ENCODE assay signal across 8 cellular contexts in genomic region chr16:58628845-58629680, GRCh38. TPM values are rescaled to one million over a fixed set of nuclear protein-coding genes. Genes with fewer than 3 reads are reported as not detected.
DNase-seq lines count a peak whose midpoint lies in the region; ATAC-seq, FAIRE-seq and TF ChIP-seq lines count a peak whose summit lies in the region.

No MANE protein-coding gene starts in this region.

- H3K27me3 ChIP-seq in K562 (ENCODE audit: control insufficient read depth in 2 of 2, insufficient read depth in 2 of 2, low read length in 2 of 2) (no peaks in the 10 kb centered on the region), iPS-20b (ENCODE audit: insufficient read depth, low read length) (no peaks in the 10 kb centered on the region), small intestine (ENCODE audit: control insufficient read depth in 2 of 2, insufficient read depth in 2 of 2, low read length in 2 of 2) (no peaks in the 10 kb centered on the region)

- peaks cover 25% of the 10 kb centered on the region for H4K20me1 ChIP-seq in K562 (replicated peaks; ENCODE audit: control insufficient read depth, insufficient read depth, low read length)

- H3K36me3 ChIP-seq in K562 (ENCODE audit: control insufficient read depth, insufficient read depth, low read length): peaks cover 33% of the 10 kb centered on the region; the same call in 2 of the 3 replicates
- peaks cover 11% of the 10 kb centered on the region for H3K36me3 ChIP-seq in iPS-20b (ENCODE audit: insufficient read depth, low read depth, low read length)
- H3K36me3 ChIP-seq in small intestine (ENCODE audit: control insufficient read depth in 2 of 2, insufficient read depth in 2 of 2, low read length in 2 of 2): peaks cover under 1 to 3% of the 10 kb centered on the region in 2 donors

- in situ Hi-C loops in K562 (cut with MboI): no loop called here

- no peak for TF ChIP-seq EP300 in K562 (IDR thresholded peaks at IDR 0.05; ENCODE audit: low read length)

- TF ChIP-seq RAD21 in K562 (CRISPR knock-in tag; conservative IDR thresholded peaks at IDR 0.05 in 1 of 2, IDR thresholded peaks at IDR 0.05 in 1 of 2): no peak

- H3K9ac ChIP-seq in K562 (ENCODE audit: insufficient read depth in 1 of 2, low read depth in 2 of 2, low read length in 2 of 2) (peak overlapping the region; percentile 99), iPS-20b (ENCODE audit: low read depth, low read length) (peak overlapping the region; percentile 98)

- POLR2A ChIA-PET in K562 (lab: Yijun Ruan, JAX): interaction anchor here (0.6 to 2.2 kb wide), 8 partner anchors 10 to 723 kb away, joined by 3 to 6 read pairs (median 4); no protein-coding TSS in a partner anchor

- TF ChIP-seq CTCF in K562 (IDR thresholded peaks at IDR 0.05 in 2 of 3, conservative IDR thresholded peaks at IDR 0.05 in 1 of 3; ENCODE audit: insufficient read depth in 2 of 3, low read depth in 1 of 3, low read length in 3 of 3): no peak

- H3K9me3 ChIP-seq in K562 (replicated peaks; ENCODE audit: control insufficient read depth, insufficient read depth, low read depth, low read length) (no peaks in the 10 kb centered on the region), iPS-20b (ENCODE audit: insufficient read depth, low read depth, low read length) (no peaks in the 10 kb centered on the region), small intestine (ENCODE audit: control insufficient read depth, low read depth) (no peaks in the 10 kb centered on the region)

- H3K79me2 ChIP-seq in K562 (ENCODE audit: control insufficient read depth, insufficient read depth, low read length): peaks cover 57% of the 10 kb centered on the region

- H3K4me1 ChIP-seq in K562 (replicated peaks in 1 of 2; ENCODE audit: control insufficient read depth in 2 of 2, insufficient read depth in 2 of 2, low read length in 2 of 2) (no peaks in the 10 kb centered on the region; a peak in 1 of 5 replicates), iPS-20b (ENCODE audit: insufficient read depth, low read length) (no peaks in the 10 kb centered on the region), small intestine (ENCODE audit: control insufficient read depth in 2 of 2, insufficient read depth in 1 of 2, low read depth in 1 of 2, low read length in 1 of 2) (no peaks in the 10 kb centered on the region)

- ATAC-seq in GM18909 (IDR thresholded peaks at IDR 0.05; ENCODE audit: poor library complexity, unreplicated experiment) (peak; percentile 1), HG03521 (IDR thresholded peaks at IDR 0.05; ENCODE audit: unreplicated experiment) (peak; percentile 0), K562 (peak; percentile 68), GM21367 (IDR thresholded peaks at IDR 0.05; ENCODE audit: unreplicated experiment) (no peak)

- FAIRE-seq in K562 (lab: Jason Lieb, UNC) (peak; percentile 76), small intestine (lab: Jason Lieb, UNC) (no peak)

- DNase-seq in T-helper 22 cell (ENCODE audit: low read depth): peak; percentile 40
- DNase-seq in K562 (ENCODE audit: extremely low read depth in 1 of 4, low spot score in 3 of 4): peak; percentile 16 to 83 (median 32)
- DNase-seq in small intestine: peak; percentile 77
- no peak for DNase-seq in HPDE6-E6E7 (ENCODE audit: extremely low spot score)

- H2AFZ ChIP-seq in K562 (ENCODE audit: low read depth, low read length): peak overlapping the region; percentile 83

- intact Hi-C loops in K562 (cut with micrococcal nuclease): no loop called here

- under 1% methylated on average over 49 of the region's 50 CpGs for WGBS in K562 (ENCODE audit: insufficient coverage, low coverage, missing lambda C conversion rate)
- WGBS in small intestine, 3 donors: 0 to 1% (median 0%) methylated on average over 32 to 50 of the region's 50 CpGs

- BruUV-seq in K562 (replicated peaks; lab: Mats Ljungman, UMichigan): no TSS peak

- H3K27ac ChIP-seq in K562 (ENCODE audit: extremely low read depth, low read depth, low read length): peak overlapping the region; percentile 94
- peak overlapping the region; percentile 94 for H3K27ac ChIP-seq in iPS-20b (ENCODE audit: low read length)
- peak overlapping the region; percentile 99 to 100 for H3K27ac ChIP-seq in small intestine (ENCODE audit: low read depth in 1 of 2, low read length in 1 of 2)

- H3K4me3 ChIP-seq in K562 (peak overlapping the region; percentile 90), iPS-20b (ENCODE audit: low read length) (peak overlapping the region; percentile 75), small intestine (ENCODE audit: low read depth in 1 of 2, low read length in 2 of 2) (peak overlapping the region; percentile 91 to 98)

- peak overlapping the region; percentile 90 for H3K4me2 ChIP-seq in K562 (ENCODE audit: insufficient read depth, low read length)

- no peaks in the 10 kb centered on the region for H3K9me1 ChIP-seq in K562 (ENCODE audit: control insufficient read depth, insufficient read depth, low read length)

- TF ChIP-seq POLR2A in K562 (conservative IDR thresholded peaks at IDR 0.05): no peak

- CTCF ChIA-PET in K562 (lab: Yijun Ruan, JAX; ENCODE audit: low intra/inter-chr PET ratio): no interaction called here

TF ChIP-seq in K562, 482 proteins besides CTCF, POLR2A, EP300 and RAD21 (continues in another document):
- TF ChIP-seq THRB (CRISPR knock-in tag; conservative IDR thresholded peaks at IDR 0.05): no peak
- TF ChIP-seq POLR3G (IDR thresholded peaks at IDR 0.05; ENCODE audit: extremely low read depth, insufficient read length, insufficient replicate concordance): no peak
- no peak for TF ChIP-seq ZSCAN32 (CRISPR knock-in tag; IDR thresholded peaks at IDR 0.05)
- peak; percentile 58; the same call in 1 of the 2 replicates for TF ChIP-seq FOXP1 (CRISPR knock-in tag; IDR thresholded peaks at IDR 0.05)
- peak; percentile 20; the same call in 1 of the 2 replicates for TF ChIP-seq LEF1 (IDR thresholded peaks at IDR 0.05)
- TF ChIP-seq ZNF146 (CRISPR knock-in tag; IDR thresholded peaks at IDR 0.05; ENCODE audit: unreplicated experiment): no peak

RNA-seq across cellular contexts. Expression of gene CNOT1, which starts 0.6 kb away (rescaled TPM):
- 419 and 726 TPM in 2 replicates for total RNA-seq in K562 (2011; cell fraction: chromatin; rRNA removed; ENCODE audit: low replicate concordance)
- 195 and 280 TPM in 2 replicates for total RNA-seq in K562 (2011; cell fraction: nucleolus; rRNA removed)
- total RNA-seq in K562 (2011; cell fraction: nucleoplasm; rRNA removed): 289 and 307 TPM in 2 replicates
- total RNA-seq in K562 (2014; rRNA removed) (160 and 215 TPM in 2 replicates), K562 (2014; rRNA removed; fragmentation: Illumina TruSeq; extraction: Trizol) (220 and 225 TPM in 2 replicates), K562 (2015; rRNA removed; fragmentation: Illumina TruSeq; extraction: Trizol) (270 and 271 TPM in 2 replicates), K562 (2021) (207 and 239 TPM in 2 replicates)
- polyA plus RNA-seq in K562 (2011; rRNA removed) (215 and 229 TPM in 2 replicates), K562 (2014; fragmentation: Illumina TruSeq; extraction: Trizol) (251 and 269 TPM in 2 replicates), K562 (2014; fragmentation: Nextera tagmentation; extraction: Ambion mirVana) (100 to 1,000 TPM; 142 to 164 TPM), K562 (2014; rRNA removed) (110 and 160 TPM in 2 replicates), small intestine (100 to 1,000 TPM in 2 of 3 donors, 10 to 100 TPM in 1; 79.4 to 106 (median 104) TPM)
- polyA plus RNA-seq in K562 (2011; cell fraction: cytosol; rRNA removed): 232 and 285 TPM in 2 replicates
- 297 and 353 TPM in 2 replicates for polyA plus RNA-seq in K562 (2011; cell fraction: nucleus; rRNA removed)
- 171 and 190 TPM in 2 replicates for polyA plus RNA-seq in K562 (2012)
- polyA minus RNA-seq in K562 (2011; rRNA and poly(A)+ RNA removed): 751 and 918 TPM in 2 replicates
- 279 and 319 TPM in 2 replicates for polyA minus RNA-seq in K562 (2011; cell fraction: cytosol; rRNA and poly(A)+ RNA removed)
- 150 and 218 TPM in 2 replicates for polyA minus RNA-seq in K562 (2011; cell fraction: nucleus; rRNA and poly(A)+ RNA removed)

RNA-seq across cellular contexts. Expression of gene SLC38A7, which starts 55.5 kb away (rescaled TPM):
- total RNA-seq in K562 (2011; cell fraction: chromatin; rRNA removed; ENCODE audit: low replicate concordance): 23.4 and 60.6 TPM in 2 replicates
- total RNA-seq in K562 (2011; cell fraction: nucleolus; rRNA removed): 35.5 and 38.3 TPM in 2 replicates
- 33.8 and 36.0 TPM in 2 replicates for total RNA-seq in K562 (2011; cell fraction: nucleoplasm; rRNA removed)
- total RNA-seq in K562 (2014; rRNA removed) (5.8 and 6.5 TPM in 2 replicates), K562 (2014; rRNA removed; fragmentation: Illumina TruSeq; extraction: Trizol) (4.7 and 5.9 TPM in 2 replicates), K562 (2015; rRNA removed; fragmentation: Illumina TruSeq; extraction: Trizol) (7.2 and 7.5 TPM in 2 replicates), K562 (2021) (9.8 and 12.2 TPM in 2 replicates)
- polyA plus RNA-seq in K562 (2011; rRNA removed) (5.5 and 5.7 TPM in 2 replicates), K562 (2014; fragmentation: Illumina TruSeq; extraction: Trizol) (7.8 and 8.1 TPM in 2 replicates), K562 (2014; fragmentation: Nextera tagmentation; extraction: Ambion mirVana) (1 to 10 TPM; 2.7 to 2.8 TPM), K562 (2014; rRNA removed) (7.2 and 10.4 TPM in 2 replicates), small intestine (1 to 10 TPM; 2.7 to 7.9 (median 3.6) TPM)
- polyA plus RNA-seq in K562 (2011; cell fraction: cytosol; rRNA removed): 5.0 and 9.4 TPM in 2 replicates
- polyA plus RNA-seq in K562 (2011; cell fraction: nucleus; rRNA removed): 5.5 and 14.4 TPM in 2 replicates
- polyA plus RNA-seq in K562 (2012): 8.2 and 9.9 TPM in 2 replicates
- 8.9 and 13.4 TPM in 2 replicates for polyA minus RNA-seq in K562 (2011; rRNA and poly(A)+ RNA removed)
- 3.5 and 6.9 TPM in 2 replicates for polyA minus RNA-seq in K562 (2011; cell fraction: cytosol; rRNA and poly(A)+ RNA removed)
- polyA minus RNA-seq in K562 (2011; cell fraction: nucleus; rRNA and poly(A)+ RNA removed): 14.9 and 20.9 TPM in 2 replicates
